ENCODE assay signal across 10 cellular contexts in genomic region chr22:42680648-42681047, GRCh38. TPM values are rescaled to one million over a fixed set of nuclear protein-coding genes. Genes with fewer than 3 reads are reported as not detected.
DNase-seq lines count a peak whose midpoint lies in the region; ATAC-seq, FAIRE-seq and TF ChIP-seq lines count a peak whose summit lies in the region.
"Had no signal": no experiment of that assay in that cellular context is flagged by ENCODE, and none has a peak within 500 bp of the region (broad histone marks: within the 10 kb centered on the region; RNA-seq: fewer than 3 reads in every experiment).

No MANE protein-coding gene starts in this region.

- no peak for ATAC-seq in GM21786 (IDR thresholded peaks at IDR 0.05; ENCODE audit: unreplicated experiment)
- ATAC-seq in HG03469 (IDR thresholded peaks at IDR 0.05; ENCODE audit: unreplicated experiment) = no peak

- H3K27me3 ChIP-seq in bronchial epithelial cell (ENCODE audit: control insufficient read depth, insufficient read depth, low read length) = no peaks in the 10 kb centered on the region

- peak; percentile 94 for DNase-seq in AG10803 (ENCODE audit: low read depth)
- peak; percentile 99 for DNase-seq in LHCN-M2 (ENCODE audit: low read depth)
- DNase-seq in bronchial epithelial cell (ENCODE audit: low read depth) = peak; percentile 98
- no peak for DNase-seq in cerebellar nuclear complex (lab: John Stamatoyannopoulos, UW)
- no peak for DNase-seq in DMS 273 (lab: John Stamatoyannopoulos, UW; ENCODE audit: unreplicated experiment)
- DNase-seq: kidney, NCI-H524 had no signal

- TF ChIP-seq CTCF in AG10803 (conservative IDR thresholded peaks at IDR 0.05; ENCODE audit: low read length) = no peak
- TF ChIP-seq CTCF in bronchial epithelial cell (IDR thresholded peaks at IDR 0.05; ENCODE audit: insufficient read depth, low read length, severe bottlenecking) = no peak

- H3K4me3 ChIP-seq in AG10803 (ENCODE audit: low read length) (no peak overlapping the region), bronchial epithelial cell (ENCODE audit: low read depth, low read length) (no peak overlapping the region), mesodermal cell (ENCODE audit: extremely low read depth, insufficient read depth, low read length, poor library complexity, severe bottlenecking) (no peak overlapping the region)

- H3K4me1 ChIP-seq in mesodermal cell (ENCODE audit: control insufficient read depth, insufficient read depth, low read length, poor library complexity, severe bottlenecking) = peaks cover 17% of the 10 kb centered on the region

- H3K9me3 ChIP-seq in mesodermal cell (ENCODE audit: control insufficient read depth, low read length) = peaks cover 9% of the 10 kb centered on the region

- WGBS in mesodermal cell (ENCODE audit: insufficient coverage in 2 of 2), 2 experiments = 78 to 88% methylated on average over 5 to 8 of the region's 8 CpGs

- H3K27ac ChIP-seq in mesodermal cell (ENCODE audit: low read depth, low read length, severe bottlenecking) = peak overlapping the region; percentile 45

- H3K36me3 ChIP-seq in bronchial epithelial cell (ENCODE audit: control insufficient read depth, insufficient read depth, low read length) = no peaks in the 10 kb centered on the region
- H3K36me3 ChIP-seq in mesodermal cell (ENCODE audit: control insufficient read depth, insufficient read depth, low read length) = no peaks in the 10 kb centered on the region

- FAIRE-seq in bronchial epithelial cell (lab: Jason Lieb, UNC) = peak; percentile 98
- FAIRE-seq: kidney had no signal

RNA-seq across cellular contexts. Expression of gene CYB5R3, which starts 31.5 kb away (rescaled TPM):
- total RNA-seq in LHCN-M2 (2014; rRNA removed) (165 and 193 TPM in 2 replicates), bronchial epithelial cell (9.0 and 16.4 TPM in 2 replicates)
- 530 TPM for polyA plus RNA-seq in LHCN-M2 (2012)
- 168 TPM for polyA plus RNA-seq in mesodermal cell (2013, experiment 1 of 2)
- 146 TPM for polyA plus RNA-seq in mesodermal cell (2013, experiment 2 of 2)

RNA-seq across cellular contexts. Expression of gene A4GALT, which starts 40.0 kb away (rescaled TPM):
- 22.6 and 29.3 TPM in 2 replicates for total RNA-seq in LHCN-M2 (2014; rRNA removed)
- 11.6 TPM for polyA plus RNA-seq in LHCN-M2 (2012)
- total RNA-seq in bronchial epithelial cell = 12.4 and 15.5 TPM in 2 replicates
- polyA plus RNA-seq in mesodermal cell (2013, experiment 1 of 2) = 1.6 TPM
- 2.2 TPM for polyA plus RNA-seq in mesodermal cell (2013, experiment 2 of 2)

RNA-seq across cellular contexts. Expression of gene ATP5MGL, which starts 40.2 kb away (rescaled TPM):
- total RNA-seq in LHCN-M2 (2014; rRNA removed) (not detected in 2 replicates), bronchial epithelial cell (0.26 and 1.1 TPM in 2 replicates)
- 0.10 TPM for polyA plus RNA-seq in LHCN-M2 (2012)
- not detected for polyA plus RNA-seq in mesodermal cell (2013, experiment 1 of 2)
- polyA plus RNA-seq in mesodermal cell (2013, experiment 2 of 2) = not detected

Comparison
In these comparisons a context has a peak if more than half of its experiments do, and no peak if none do; other contexts are left out.
1. DNase-seq: peak in AG10803 (single experiment), LHCN-M2 (single experiment) and bronchial epithelial cell (single experiment); none in cerebellar nuclear complex (0 of 2) and DMS 273 (single experiment).